Comparison of ENCODE assay signal across 1 cellular context in the genomic region with DNA sequence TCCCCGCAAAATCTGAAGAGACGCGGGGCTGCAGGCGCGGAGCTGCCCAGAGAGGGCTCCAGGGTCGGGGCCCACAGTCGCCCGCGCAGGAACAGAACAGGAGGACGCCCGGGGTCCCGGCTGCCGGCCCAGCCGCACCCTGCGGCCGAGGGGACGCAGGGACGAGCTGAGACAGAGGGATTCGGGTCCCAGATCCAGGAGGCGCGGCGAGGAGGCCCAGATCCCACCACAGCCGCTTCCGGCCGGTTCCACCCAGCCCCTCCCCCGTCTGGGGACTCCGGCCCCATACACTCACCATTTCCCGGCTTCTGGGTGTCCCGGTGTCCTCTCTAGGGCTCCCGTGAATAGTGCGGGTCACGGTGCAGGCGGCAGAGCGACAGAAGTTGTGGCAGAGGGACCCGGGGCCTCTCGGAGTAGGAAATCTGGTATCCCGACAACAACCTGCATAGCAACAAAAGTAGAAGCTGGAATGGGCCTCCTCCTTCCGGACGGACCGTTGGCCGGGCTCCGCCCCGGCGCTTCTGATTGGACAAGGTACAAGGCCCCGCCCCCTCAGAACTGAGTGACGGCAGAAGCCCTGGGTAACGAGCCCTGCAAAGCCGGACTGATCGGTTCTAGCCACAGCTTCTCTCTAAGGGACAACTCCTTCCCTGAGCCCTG.
TF ChIP-seq lines count a peak whose summit lies in the region.

TSS of gene ZNF20 (minus strand) at position 466 of the 660 bp plus-strand sequence. CDS start at position 298, 168 bp downstream.

TF ChIP-seq in HepG2, 621 proteins besides CTCF, POLR2A, EP300 and RAD21 (continued from another document and continues in another):
- TF ChIP-seq, protein P1, sequence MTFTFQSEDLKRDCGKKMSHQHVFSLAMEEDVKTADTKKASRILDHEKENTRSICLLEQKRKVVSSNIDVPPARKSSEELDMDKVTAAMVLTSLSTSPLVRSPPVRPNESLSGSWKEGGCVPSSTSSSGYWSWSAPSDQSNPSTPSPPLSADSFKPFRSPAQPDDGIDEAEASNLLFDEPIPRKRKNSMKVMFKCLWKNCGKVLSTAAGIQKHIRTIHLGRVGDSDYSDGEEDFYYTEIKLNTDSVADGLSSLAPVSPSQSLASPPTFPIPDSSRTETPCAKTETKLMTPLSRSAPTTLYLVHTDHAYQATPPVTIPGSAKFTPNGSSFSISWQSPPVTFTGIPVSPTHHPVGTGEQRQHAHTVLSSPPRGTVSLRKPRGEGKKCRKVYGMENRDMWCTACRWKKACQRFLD (CRISPR knock-in tag; IDR thresholded peaks at IDR 0.05; ENCODE audit: borderline replicate concordance), result 0 out of 2 replicates have a peak, but pooled peaks have one; percentile 21
- TF ChIP-seq ZNF530 (CRISPR knock-in tag; IDR thresholded peaks at IDR 0.05; ENCODE audit: low read depth) (no peak), GATA4 (IDR thresholded peaks at IDR 0.05; ENCODE audit: borderline replicate concordance, low read depth) (no peak), ZNF256 (CRISPR knock-in tag; conservative IDR thresholded peaks at IDR 0.05) (no peak), ZNF230 (CRISPR knock-in tag; IDR thresholded peaks at IDR 0.05) (no peak), MYC (CRISPR knock-in tag; IDR thresholded peaks at IDR 0.05; ENCODE audit: borderline replicate concordance) (no peak), U2AF2 (IDR thresholded peaks at IDR 0.05; ENCODE audit: low read depth, low read length) (no peak), CEBPB (IDR thresholded peaks at IDR 0.05; ENCODE audit: borderline replicate concordance, low read depth, low read length) (no peak), ZBTB20 (CRISPR knock-in tag; IDR thresholded peaks at IDR 0.05; ENCODE audit: borderline replicate concordance, low read depth) (no peak), NFKB2 (CRISPR knock-in tag; IDR thresholded peaks at IDR 0.05; ENCODE audit: borderline replicate concordance) (0 out of 2 replicates have a peak, but pooled peaks have one; percentile 43), ZNF761 (CRISPR knock-in tag; conservative IDR thresholded peaks at IDR 0.05) (no peak), ZNF501 (CRISPR knock-in tag; IDR thresholded peaks at IDR 0.05) (no peak), ZNF510 (CRISPR knock-in tag; IDR thresholded peaks at IDR 0.05; ENCODE audit: low read depth) (no peak), HNRNPK (IDR thresholded peaks at IDR 0.05; ENCODE audit: low read depth, low read length, poor library complexity, severe bottlenecking) (no peak), ONECUT2 (CRISPR knock-in tag; IDR thresholded peaks at IDR 0.05) (no peak), EZH2 (conservative IDR thresholded peaks at IDR 0.05; ENCODE audit: low read depth, low read length) (no peak), ZNF503 (CRISPR knock-in tag; IDR thresholded peaks at IDR 0.05) (no peak), ZNF235 (CRISPR knock-in tag; IDR thresholded peaks at IDR 0.05; ENCODE audit: borderline replicate concordance) (no peak), ZNF749 (CRISPR knock-in tag; IDR thresholded peaks at IDR 0.05; ENCODE audit: borderline replicate concordance) (no peak), ZNF713 (CRISPR knock-in tag; IDR thresholded peaks at IDR 0.05) (no peak), AGO2 (optimal IDR thresholded peaks at IDR 0.05; ENCODE audit: low read depth, low read length) (peak; percentile 46), ASH2L (IDR thresholded peaks at IDR 0.05; ENCODE audit: insufficient read length, low read depth, low read length) (peak; percentile 72), ETV6 (CRISPR knock-in tag; conservative IDR thresholded peaks at IDR 0.05) (no peak), FOXC1 (CRISPR knock-in tag; IDR thresholded peaks at IDR 0.05; ENCODE audit: borderline replicate concordance) (no peak), ZBTB1 (CRISPR knock-in tag; IDR thresholded peaks at IDR 0.05; ENCODE audit: borderline replicate concordance) (no peak), SRSF9 (IDR thresholded peaks at IDR 0.05; ENCODE audit: borderline replicate concordance, insufficient read depth, low read depth, low read length, poor library complexity, severe bottlenecking) (no peak), REPIN1 (CRISPR knock-in tag; IDR thresholded peaks at IDR 0.05; ENCODE audit: borderline replicate concordance, low read depth) (0 out of 2 replicates have a peak, but pooled peaks have one; percentile 34), ADNP (CRISPR knock-in tag; IDR thresholded peaks at IDR 0.05) (no peak), SOX6 (IDR thresholded peaks at IDR 0.05) (no peak), SOX6 (CRISPR knock-in tag; IDR thresholded peaks at IDR 0.05) (no peak; the same call in 1 of the 2 replicates), ISL2 (CRISPR knock-in tag; IDR thresholded peaks at IDR 0.05) (0 out of 2 replicates have a peak, but pooled peaks have one; percentile 25), RCOR2 (CRISPR knock-in tag; IDR thresholded peaks at IDR 0.05) (no peak), ZFP37 (CRISPR knock-in tag; IDR thresholded peaks at IDR 0.05; ENCODE audit: borderline replicate concordance) (no peak), SAFB2 (CRISPR knock-in tag; IDR thresholded peaks at IDR 0.05; ENCODE audit: borderline replicate concordance, low read depth) (no peak), ZNF563 (CRISPR knock-in tag; IDR thresholded peaks at IDR 0.05) (no peak), KAT2B (IDR thresholded peaks at IDR 0.05; ENCODE audit: borderline replicate concordance, low read depth, low read length) (no peak)
- TF ChIP-seq, protein P2, sequence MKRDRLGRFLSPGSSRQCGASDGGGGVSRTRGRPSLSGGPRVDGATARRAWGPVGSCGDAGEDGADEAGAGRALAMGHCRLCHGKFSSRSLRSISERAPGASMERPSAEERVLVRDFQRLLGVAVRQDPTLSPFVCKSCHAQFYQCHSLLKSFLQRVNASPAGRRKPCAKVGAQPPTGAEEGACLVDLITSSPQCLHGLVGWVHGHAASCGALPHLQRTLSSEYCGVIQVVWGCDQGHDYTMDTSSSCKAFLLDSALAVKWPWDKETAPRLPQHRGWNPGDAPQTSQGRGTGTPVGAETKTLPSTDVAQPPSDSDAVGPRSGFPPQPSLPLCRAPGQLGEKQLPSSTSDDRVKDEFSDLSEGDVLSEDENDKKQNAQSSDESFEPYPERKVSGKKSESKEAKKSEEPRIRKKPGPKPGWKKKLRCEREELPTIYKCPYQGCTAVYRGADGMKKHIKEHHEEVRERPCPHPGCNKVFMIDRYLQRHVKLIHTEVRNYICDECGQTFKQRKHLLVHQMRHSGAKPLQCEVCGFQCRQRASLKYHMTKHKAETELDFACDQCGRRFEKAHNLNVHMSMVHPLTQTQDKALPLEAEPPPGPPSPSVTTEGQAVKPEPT (CRISPR knock-in tag; IDR thresholded peaks at IDR 0.05; ENCODE audit: low read depth), result no peak
- TF ChIP-seq, protein P3, sequence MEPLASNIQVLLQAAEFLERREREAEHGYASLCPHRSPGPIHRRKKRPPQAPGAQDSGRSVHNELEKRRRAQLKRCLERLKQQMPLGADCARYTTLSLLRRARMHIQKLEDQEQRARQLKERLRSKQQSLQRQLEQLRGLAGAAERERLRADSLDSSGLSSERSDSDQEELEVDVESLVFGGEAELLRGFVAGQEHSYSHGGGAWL (CRISPR knock-in tag; IDR thresholded peaks at IDR 0.05), result peak; percentile 67
- TF ChIP-seq, protein P4, sequence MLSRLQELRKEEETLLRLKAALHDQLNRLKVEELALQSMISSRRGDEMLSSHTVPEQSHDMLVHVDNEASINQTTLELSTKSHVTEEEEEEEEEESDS (CRISPR knock-in tag; IDR thresholded peaks at IDR 0.05; ENCODE audit: borderline replicate concordance), result no peak
- TF ChIP-seq, protein P5, sequence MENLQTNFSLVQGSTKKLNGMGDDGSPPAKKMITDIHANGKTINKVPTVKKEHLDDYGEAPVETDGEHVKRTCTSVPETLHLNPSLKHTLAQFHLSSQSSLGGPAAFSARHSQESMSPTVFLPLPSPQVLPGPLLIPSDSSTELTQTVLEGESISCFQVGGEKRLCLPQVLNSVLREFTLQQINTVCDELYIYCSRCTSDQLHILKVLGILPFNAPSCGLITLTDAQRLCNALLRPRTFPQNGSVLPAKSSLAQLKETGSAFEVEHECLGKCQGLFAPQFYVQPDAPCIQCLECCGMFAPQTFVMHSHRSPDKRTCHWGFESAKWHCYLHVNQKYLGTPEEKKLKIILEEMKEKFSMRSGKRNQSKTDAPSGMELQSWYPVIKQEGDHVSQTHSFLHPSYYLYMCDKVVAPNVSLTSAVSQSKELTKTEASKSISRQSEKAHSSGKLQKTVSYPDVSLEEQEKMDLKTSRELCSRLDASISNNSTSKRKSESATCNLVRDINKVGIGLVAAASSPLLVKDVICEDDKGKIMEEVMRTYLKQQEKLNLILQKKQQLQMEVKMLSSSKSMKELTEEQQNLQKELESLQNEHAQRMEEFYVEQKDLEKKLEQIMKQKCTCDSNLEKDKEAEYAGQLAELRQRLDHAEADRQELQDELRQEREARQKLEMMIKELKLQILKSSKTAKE (CRISPR knock-in tag; IDR thresholded peaks at IDR 0.05; ENCODE audit: borderline replicate concordance), result no peak
- TF ChIP-seq, protein P6, sequence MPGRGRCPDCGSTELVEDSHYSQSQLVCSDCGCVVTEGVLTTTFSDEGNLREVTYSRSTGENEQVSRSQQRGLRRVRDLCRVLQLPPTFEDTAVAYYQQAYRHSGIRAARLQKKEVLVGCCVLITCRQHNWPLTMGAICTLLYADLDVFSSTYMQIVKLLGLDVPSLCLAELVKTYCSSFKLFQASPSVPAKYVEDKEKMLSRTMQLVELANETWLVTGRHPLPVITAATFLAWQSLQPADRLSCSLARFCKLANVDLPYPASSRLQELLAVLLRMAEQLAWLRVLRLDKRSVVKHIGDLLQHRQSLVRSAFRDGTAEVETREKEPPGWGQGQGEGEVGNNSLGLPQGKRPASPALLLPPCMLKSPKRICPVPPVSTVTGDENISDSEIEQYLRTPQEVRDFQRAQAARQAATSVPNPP (CRISPR knock-in tag; IDR thresholded peaks at IDR 0.05), result no peak
- TF ChIP-seq, protein P7, sequence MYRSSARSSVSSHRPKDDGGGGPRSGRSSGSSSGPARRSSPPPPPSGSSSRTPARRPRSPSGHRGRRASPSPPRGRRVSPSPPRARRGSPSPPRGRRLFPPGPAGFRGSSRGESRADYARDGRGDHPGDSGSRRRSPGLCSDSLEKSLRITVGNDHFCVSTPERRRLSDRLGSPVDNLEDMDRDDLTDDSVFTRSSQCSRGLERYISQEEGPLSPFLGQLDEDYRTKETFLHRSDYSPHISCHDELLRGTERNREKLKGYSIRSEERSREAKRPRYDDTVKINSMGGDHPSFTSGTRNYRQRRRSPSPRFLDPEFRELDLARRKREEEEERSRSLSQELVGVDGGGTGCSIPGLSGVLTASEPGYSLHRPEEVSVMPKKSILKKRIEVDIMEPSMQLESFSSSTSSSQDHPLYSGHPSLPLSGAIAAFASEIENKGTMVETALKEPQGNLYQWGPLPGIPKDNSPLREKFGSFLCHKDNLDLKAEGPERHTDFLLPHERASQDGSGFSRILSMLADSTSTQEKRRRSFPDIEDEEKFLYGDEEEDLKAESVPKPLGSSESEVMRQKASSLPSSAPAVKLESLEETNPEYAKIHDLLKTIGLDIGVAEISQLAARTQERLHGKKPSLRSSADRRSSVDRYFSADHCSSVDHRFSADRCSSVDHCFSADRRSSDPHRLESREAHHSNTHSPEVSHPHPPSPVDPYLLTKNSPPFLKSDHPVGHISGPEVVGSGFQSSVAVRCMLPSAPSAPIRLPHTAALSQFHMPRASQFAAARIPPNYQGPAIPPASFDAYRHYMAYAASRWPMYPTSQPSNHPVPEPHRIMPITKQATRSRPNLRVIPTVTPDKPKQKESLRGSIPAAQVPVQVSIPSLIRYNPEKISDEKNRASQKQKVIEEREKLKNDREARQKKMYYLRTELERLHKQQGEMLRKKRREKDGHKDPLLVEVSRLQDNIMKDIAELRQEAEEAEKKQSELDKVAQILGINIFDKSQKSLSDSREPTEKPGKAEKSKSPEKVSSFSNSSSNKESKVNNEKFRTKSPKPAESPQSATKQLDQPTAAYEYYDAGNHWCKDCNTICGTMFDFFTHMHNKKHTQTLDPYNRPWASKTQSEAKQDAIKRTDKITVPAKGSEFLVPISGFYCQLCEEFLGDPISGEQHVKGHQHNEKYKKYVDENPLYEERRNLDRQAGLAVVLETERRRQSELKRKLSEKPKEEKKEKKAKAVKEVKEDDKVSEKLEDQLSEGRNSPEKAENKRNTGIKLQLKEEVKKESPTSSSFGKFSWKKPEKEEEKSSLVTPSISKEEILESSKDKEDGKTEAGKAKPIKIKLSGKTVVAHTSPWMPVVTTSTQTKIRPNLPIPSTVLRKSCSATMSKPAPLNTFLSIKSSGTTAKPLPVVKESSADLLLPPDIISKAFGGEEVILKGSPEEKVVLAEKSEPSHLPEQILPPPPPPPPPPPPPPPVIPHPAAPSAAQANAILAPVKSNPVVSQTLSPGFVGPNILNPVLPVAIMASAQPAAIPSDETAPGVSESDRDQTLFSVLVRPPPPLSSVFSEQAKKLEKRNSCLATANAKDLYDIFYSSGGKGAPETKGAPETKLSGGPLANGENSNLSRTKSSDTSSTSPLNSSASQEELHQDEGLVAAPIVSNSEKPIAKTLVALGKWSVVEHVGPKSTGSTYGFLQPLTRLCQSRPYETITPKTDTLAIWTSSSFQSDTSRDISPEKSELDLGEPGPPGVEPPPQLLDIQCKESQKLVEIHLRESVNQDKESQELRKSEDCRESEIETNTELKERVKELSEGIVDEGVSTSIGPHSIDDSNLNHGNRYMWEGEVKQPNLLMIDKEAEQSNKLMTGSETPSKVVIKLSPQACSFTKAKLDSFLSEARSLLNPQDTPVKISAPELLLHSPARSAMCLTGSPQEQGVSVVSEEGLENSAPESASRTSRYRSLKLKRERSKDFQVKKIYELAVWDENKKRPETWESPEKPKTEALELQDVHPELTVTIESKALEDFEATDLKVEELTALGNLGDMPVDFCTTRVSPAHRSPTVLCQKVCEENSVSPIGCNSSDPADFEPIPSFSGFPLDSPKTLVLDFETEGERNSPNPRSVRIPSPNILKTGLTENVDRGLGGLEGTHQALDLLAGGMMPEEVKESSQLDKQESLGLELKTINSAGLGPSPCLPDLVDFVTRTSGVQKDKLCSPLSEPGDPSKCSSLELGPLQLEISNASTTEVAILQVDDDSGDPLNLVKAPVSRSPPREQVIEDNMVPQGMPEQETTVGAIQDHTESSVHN (CRISPR knock-in tag; IDR thresholded peaks at IDR 0.05), result no peak
- TF ChIP-seq, protein P8, sequence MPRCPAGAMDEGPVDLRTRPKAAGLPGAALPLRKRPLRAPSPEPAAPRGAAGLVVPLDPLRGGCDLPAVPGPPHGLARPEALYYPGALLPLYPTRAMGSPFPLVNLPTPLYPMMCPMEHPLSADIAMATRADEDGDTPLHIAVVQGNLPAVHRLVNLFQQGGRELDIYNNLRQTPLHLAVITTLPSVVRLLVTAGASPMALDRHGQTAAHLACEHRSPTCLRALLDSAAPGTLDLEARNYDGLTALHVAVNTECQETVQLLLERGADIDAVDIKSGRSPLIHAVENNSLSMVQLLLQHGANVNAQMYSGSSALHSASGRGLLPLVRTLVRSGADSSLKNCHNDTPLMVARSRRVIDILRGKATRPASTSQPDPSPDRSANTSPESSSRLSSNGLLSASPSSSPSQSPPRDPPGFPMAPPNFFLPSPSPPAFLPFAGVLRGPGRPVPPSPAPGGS (CRISPR knock-in tag; IDR thresholded peaks at IDR 0.05), result peak; percentile 60; the same call in 1 of the 2 replicates
